ENCODE assay signal across 17 cellular contexts in the genomic region with DNA sequence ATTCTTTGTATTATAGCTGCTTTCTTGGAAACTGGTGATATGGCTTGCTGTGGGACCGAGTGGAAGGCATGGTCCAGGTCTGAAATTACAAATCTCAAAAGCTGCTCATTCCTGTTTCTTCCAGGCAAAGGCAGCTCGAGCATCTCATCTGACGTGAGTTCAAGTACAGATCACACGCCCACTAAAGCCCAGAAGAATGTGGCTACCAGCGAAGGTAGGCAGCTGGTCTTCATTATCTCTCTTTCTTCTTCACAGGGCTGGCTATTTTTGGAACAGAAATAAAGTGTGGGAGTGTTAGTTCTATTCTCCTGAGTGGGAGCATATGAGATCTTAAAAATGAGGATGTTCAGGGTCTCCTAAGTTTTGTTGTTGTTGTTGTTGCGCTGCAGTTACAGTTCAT.
"Had no signal": no experiment of that assay in that cellular context is flagged by ENCODE, and none has a peak within 500 bp of the region (broad histone marks: within the 10 kb centered on the region; RNA-seq: fewer than 3 reads in every experiment).

No MANE protein-coding gene starts in this region.

- H3K4me3 Mint-ChIP-seq: activated CD4-positive, alpha-beta memory T cell treated with anti-CD3 and anti-CD28 coated beads, Interleukin-2, amount 10 ng/mL, durations not matched to agents 7 days and 5 days; activated CD4-positive, alpha-beta T cell treated with anti-CD3 and anti-CD28 coated beads for 36 hours; activated naive CD4-positive, alpha-beta T cell treated with anti-CD3 and anti-CD28 coated beads, Interleukin-2, amount 50 U/mL, for 24 hours; nephron progenitor cell had no signal

- H3K4me3 ChIP-seq: prostate gland, tibial nerve, vagina had no signal

- H3K27me3 Mint-ChIP-seq: activated CD4-positive, alpha-beta memory T cell treated with anti-CD3 and anti-CD28 coated beads, Interleukin-2, amount 10 ng/mL, durations not matched to agents 7 days and 5 days; activated CD4-positive, alpha-beta T cell treated with anti-CD3 and anti-CD28 coated beads for 36 hours; activated naive CD4-positive, alpha-beta T cell treated with anti-CD3 and anti-CD28 coated beads, Interleukin-2, amount 50 U/mL, for 24 hours had no signal

- H3K27ac Mint-ChIP-seq: activated CD4-positive, alpha-beta memory T cell treated with anti-CD3 and anti-CD28 coated beads, Interleukin-2, amount 10 ng/mL, durations not matched to agents 7 days and 5 days; activated CD4-positive, alpha-beta T cell treated with anti-CD3 and anti-CD28 coated beads for 36 hours; activated naive CD4-positive, alpha-beta T cell treated with anti-CD3 and anti-CD28 coated beads, Interleukin-2, amount 50 U/mL, for 24 hours; nephron progenitor cell had no signal

- H3K4me1 Mint-ChIP-seq: activated CD4-positive, alpha-beta memory T cell treated with anti-CD3 and anti-CD28 coated beads, Interleukin-2, amount 10 ng/mL, durations not matched to agents 7 days and 5 days; activated CD4-positive, alpha-beta T cell treated with anti-CD3 and anti-CD28 coated beads for 36 hours; activated naive CD4-positive, alpha-beta T cell treated with anti-CD3 and anti-CD28 coated beads, Interleukin-2, amount 50 U/mL, for 24 hours had no signal

- DNase-seq: activated CD4-positive, alpha-beta memory T cell treated with anti-CD3 and anti-CD28 coated beads, Interleukin-2, amount 10 ng/mL, durations not matched to agents 7 days and 5 days; activated CD4-positive, alpha-beta T cell treated with anti-CD3 and anti-CD28 coated beads for 36 hours; activated effector memory CD4-positive, alpha-beta T cell treated with anti-CD3 and anti-CD28 coated beads, Interleukin-2, amount 50 U/mL, for 16 hours; activated T-cell treated with anti-CD3 and anti-CD28 coated beads, Interleukin-2, amount 50 U/mL, for 48 hours; head of caudate nucleus; nephron progenitor cell; right cardiac atrium; small intestine; stimulated activated CD4-positive, alpha-beta T cell treated with anti-CD3 and anti-CD28 coated beads, Interleukin-4, amount 100 ng/mL, for 24 hours; stimulated activated CD8-positive, alpha-beta memory T cell treated with anti-CD3 and anti-CD28 coated beads, Interleukin-4, amount 100 ng/mL, for 48 hours; stimulated activated naive CD4-positive, alpha-beta T cell treated with Interleukin-2 at 50 U/mL for 16 hours; substantia nigra had no signal

- H3K36me3 ChIP-seq: prostate gland, tibial nerve, vagina had no signal

- H3K36me3 Mint-ChIP-seq: activated naive CD4-positive, alpha-beta T cell treated with anti-CD3 and anti-CD28 coated beads, Interleukin-2, amount 50 U/mL, for 24 hours had no signal

- H3K27me3 ChIP-seq: tibial nerve, vagina had no signal

- H3K9me3 Mint-ChIP-seq: nephron progenitor cell had no signal

- ATAC-seq: activated CD4-positive, alpha-beta T cell treated with anti-CD3 and anti-CD28 coated beads for 36 hours; esophagus mucosa; right cardiac atrium had no signal

- H3K27ac ChIP-seq: prostate gland, tibial nerve, vagina had no signal
